Comparison of ENCODE assay signal across 9 cellular contexts in genomic region chr2:55119711-55120487, GRCh38.
DNase-seq lines count a peak whose midpoint lies in the region; ATAC-seq and TF ChIP-seq lines count a peak whose summit lies in the region.
"Had no signal": no experiment of that assay in that cellular context is flagged by ENCODE, and none has a peak within 500 bp of the region (broad histone marks: within the 10 kb centered on the region; RNA-seq: fewer than 3 reads in every experiment).

No MANE protein-coding gene starts in this region.

- H3K4me3 ChIP-seq in GM23248 = peak overlapping the region; percentile 28
- H3K4me3 ChIP-seq in skeletal muscle satellite cell (ENCODE audit: low read length) = peak overlapping the region; percentile 51

- H3K27ac Mint-ChIP-seq in natural killer cell = no peak overlapping the region
- no peak overlapping the region for H3K27ac Mint-ChIP-seq in stimulated activated memory B cell treated with anti-CD40 and anti-IgM and Interleukin-4, amounts not matched to agents 10 μg/mL and 1 μg/mL and 100 μg/mL, for 72 hours

- intact Hi-C loops in left cardiac atrium (cut with DNase I) = no loop called here
- intact Hi-C loops in natural killer cell (cut with micrococcal nuclease) = no loop called here

- ATAC-seq in left cardiac atrium (peak; percentile 64 to 85), HG03095 (IDR thresholded peaks at IDR 0.05; ENCODE audit: unreplicated experiment) (no peak), natural killer cell (no peak), GM19035 (IDR thresholded peaks at IDR 0.05; ENCODE audit: unreplicated experiment) (no peak)
- ATAC-seq in stimulated activated memory B cell treated with anti-CD40 and anti-IgM and Interleukin-4, amounts not matched to agents 10 μg/mL and 1 μg/mL and 100 μg/mL, for 72 hours = no peak

- H3K27me3 ChIP-seq in GM23248 (replicated peaks; ENCODE audit: insufficient read depth) (no peaks in the 10 kb centered on the region), skeletal muscle satellite cell (ENCODE audit: control insufficient read depth, insufficient read depth, low read length) (no peaks in the 10 kb centered on the region)

- H3K36me3 ChIP-seq in GM23248 (ENCODE audit: low read depth) (no peaks in the 10 kb centered on the region), skeletal muscle satellite cell (ENCODE audit: insufficient read depth, low read length) (no peaks in the 10 kb centered on the region)

- H3K9ac ChIP-seq in GM23248 = peak overlapping the region; percentile 66
- peak overlapping the region; percentile 80 for H3K9ac ChIP-seq in skeletal muscle satellite cell (ENCODE audit: low read depth, low read length)

- peak overlapping the region; percentile 71 for H3K27ac ChIP-seq in GM23248

- DNase-seq in GM23248 (peak; percentile 67), SHP77 treated with DMSO at 0.1 percent for 48 hours (lab: John Stamatoyannopoulos, UW) (peak; percentile 92), left cardiac atrium (no peak), natural killer cell (no peak)
- DNase-seq: trophoblast cell had no signal

- H3K79me2 ChIP-seq in GM23248 (ENCODE audit: insufficient read depth) = no peaks in the 10 kb centered on the region

- no peaks in the 10 kb centered on the region for H3K9me3 Mint-ChIP-seq in natural killer cell
- no peaks in the 10 kb centered on the region for H3K9me3 Mint-ChIP-seq in stimulated activated memory B cell treated with anti-CD40 and anti-IgM and Interleukin-4, amounts not matched to agents 10 μg/mL and 1 μg/mL and 100 μg/mL, for 72 hours

- no peaks in the 10 kb centered on the region for H3K36me3 Mint-ChIP-seq in natural killer cell
- H3K36me3 Mint-ChIP-seq in stimulated activated memory B cell treated with anti-CD40 and anti-IgM and Interleukin-4, amounts not matched to agents 10 μg/mL and 1 μg/mL and 100 μg/mL, for 72 hours = no peaks in the 10 kb centered on the region

- peaks cover 30% of the 10 kb centered on the region; the same call in 1 of the 2 replicates for H3F3A ChIP-seq in GM23248 (ENCODE audit: insufficient read depth)

- H3K4me3 Mint-ChIP-seq in natural killer cell = no peak overlapping the region
- H3K4me3 Mint-ChIP-seq in stimulated activated memory B cell treated with anti-CD40 and anti-IgM and Interleukin-4, amounts not matched to agents 10 μg/mL and 1 μg/mL and 100 μg/mL, for 72 hours = no peak overlapping the region

- H2AFZ ChIP-seq in GM23248 = peak overlapping the region; percentile 78

- H3K4me2 ChIP-seq in GM23248 (ENCODE audit: unreplicated experiment) (peak overlapping the region; percentile 78), skeletal muscle satellite cell (ENCODE audit: low read length) (peak overlapping the region; percentile 74)

- no peak for TF ChIP-seq CTCF in natural killer cell (IDR thresholded peaks at IDR 0.05)

- H3K9me2 ChIP-seq in GM23248 (ENCODE audit: insufficient read depth) = no peaks in the 10 kb centered on the region

- H3K4me1 Mint-ChIP-seq in natural killer cell = peaks cover 0 to 4% of the 10 kb centered on the region in 2 donors
- peaks cover 25% of the 10 kb centered on the region for H3K4me1 Mint-ChIP-seq in stimulated activated memory B cell treated with anti-CD40 and anti-IgM and Interleukin-4, amounts not matched to agents 10 μg/mL and 1 μg/mL and 100 μg/mL, for 72 hours

- H3K9me3 ChIP-seq in GM23248 (ENCODE audit: low read depth) (no peaks in the 10 kb centered on the region), skeletal muscle satellite cell (replicated peaks; ENCODE audit: low read length) (no peaks in the 10 kb centered on the region)

- H3K27me3 Mint-ChIP-seq in natural killer cell (ENCODE audit: low read depth in 2 of 2) = peaks cover 7 to 8% of the 10 kb centered on the region in 2 donors
- H3K27me3 Mint-ChIP-seq in stimulated activated memory B cell treated with anti-CD40 and anti-IgM and Interleukin-4, amounts not matched to agents 10 μg/mL and 1 μg/mL and 100 μg/mL, for 72 hours = peaks cover 14% of the 10 kb centered on the region

- 39 to 46% methylated on average over 10 of the region's 10 CpGs for WGBS in GM23248 (ENCODE audit: low coverage in 1 of 2, low lambda C conversion rate in 2 of 2, missing lambda C conversion rate in 2 of 2), 2 experiments

- H3K4me1 ChIP-seq in GM23248 (ENCODE audit: insufficient read depth) (peaks cover 49% of the 10 kb centered on the region), skeletal muscle satellite cell (ENCODE audit: control insufficient read depth, insufficient read depth, low read length) (peaks cover 53% of the 10 kb centered on the region)

- no peaks in the 10 kb centered on the region for H4K20me1 ChIP-seq in GM23248 (ENCODE audit: insufficient read depth)

- in situ Hi-C loops in GM23248 (cut with MboI) = no loop called here

Comparison
In these comparisons a context has a peak if more than half of its experiments do, and no peak if none do; other contexts are left out.
1. DNase-seq: peak in GM23248 (single experiment) and SHP77 treated with DMSO at 0.1 percent for 48 hours (single experiment); none in left cardiac atrium (single experiment) and natural killer cell (single experiment).
2. ATAC-seq: peak in left cardiac atrium (2 of 2); none in HG03095 (single experiment), natural killer cell (0 of 3), stimulated activated memory B cell treated with anti-CD40 and anti-IgM and Interleukin-4, amounts not matched to agents 10 μg/mL and 1 μg/mL and 100 μg/mL, for 72 hours (single experiment) and GM19035 (single experiment).